16 cellular contexts compared by ENCODE assay signal in the genomic region with DNA sequence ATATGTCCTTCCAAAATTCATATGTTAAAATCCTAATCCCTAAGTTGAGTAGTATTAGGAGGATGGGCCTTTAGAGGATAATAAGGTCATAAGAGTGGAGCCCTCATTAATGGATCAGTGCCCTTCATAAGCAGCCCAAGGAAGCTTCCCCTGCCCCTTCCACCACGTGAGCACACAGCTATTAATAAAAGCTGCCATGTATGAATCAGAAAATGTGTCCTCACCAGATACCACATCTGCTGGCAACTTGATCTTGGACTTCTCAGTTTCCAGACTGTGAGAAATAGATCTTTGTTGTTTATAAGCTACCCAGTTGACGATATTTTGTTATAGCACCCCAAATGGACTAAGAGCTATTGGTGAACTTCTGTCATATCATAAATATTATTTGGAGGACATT.
A peak's percentile ranks its signal among the peaks of the same experiment; 100 is the strongest.
DNase-seq lines count a peak whose midpoint lies in the region; ATAC-seq and TF ChIP-seq lines count a peak whose summit lies in the region.
"Had no signal": no experiment of that assay in that cellular context is flagged by ENCODE, and none has a peak within 500 bp of the region (broad histone marks: within the 10 kb centered on the region; RNA-seq: fewer than 3 reads in every experiment).

No MANE protein-coding gene starts in this region.

- intact Hi-C loops in gastrocnemius medialis (cut with DNase I; ENCODE audit: low total_unique reads): loop anchor here (1.0 to 5.0 kb wide), 2 partner anchors 46 to 238 kb away; a partner anchor contains a TSS
- intact Hi-C loops in activated T-helper 1 cell treated with anti-CD3 and anti-CD28 coated beads, Interleukin-12 subunit alpha, Interleukin-12 subunit beta, Interleukin-2, Interleukin-4 antibody, amounts not matched to agents 30 ng/mL and 10 ng/mL and 1 ng/mL, durations not matched to agents 14 hours and 24 hours and 36 hours (cut with micrococcal nuclease): no loop called here

- peak overlapping the region in 1 of 11 experiments; percentile 12; a peak in 1 of 22 replicates for H3K27ac ChIP-seq in BLaER1 treated with 17β-estradiol and CSF1 and Interleukin-3, amounts not matched to agents 10 nM and 100 nM
- no peak overlapping the region for H3K27ac ChIP-seq in gastrocnemius medialis
- H3K27ac ChIP-seq: A549 had no signal

- H3K27me3 ChIP-seq in BLaER1 treated with 17β-estradiol and CSF1 and Interleukin-3, amounts not matched to agents 10 nM and 100 nM: no peaks in the 10 kb centered on the region
- H3K27me3 ChIP-seq in gastrocnemius medialis: no peaks in the 10 kb centered on the region
- no peaks in the 10 kb centered on the region for H3K27me3 ChIP-seq in MG63
- H3K27me3 ChIP-seq: BE2C had no signal

- no peak for TF ChIP-seq POLR2A in gastrocnemius medialis (IDR thresholded peaks at IDR 0.05)

- peaks cover 0 to 6% (median 0%) of the 10 kb centered on the region in 11 experiments; a peak in 1 of 22 replicates for H3K36me3 ChIP-seq in BLaER1 treated with 17β-estradiol and CSF1 and Interleukin-3, amounts not matched to agents 10 nM and 100 nM
- H3K36me3 ChIP-seq in gastrocnemius medialis (no peaks in the 10 kb centered on the region), MG63 (no peaks in the 10 kb centered on the region)
- H3K36me3 ChIP-seq: BE2C had no signal

- H3K4me3 Mint-ChIP-seq in activated T-helper 1 cell treated with anti-CD3 and anti-CD28 coated beads, Interleukin-12 subunit alpha, Interleukin-12 subunit beta, Interleukin-2, Interleukin-4 antibody, amounts not matched to agents 30 ng/mL and 10 ng/mL and 1 ng/mL, durations not matched to agents 14 hours and 24 hours and 36 hours: no peak overlapping the region
- H3K4me3 Mint-ChIP-seq: CD8-positive, alpha-beta memory T cell; HFFc6 had no signal

- H3K4me1 Mint-ChIP-seq in activated T-helper 1 cell treated with anti-CD3 and anti-CD28 coated beads, Interleukin-12 subunit alpha, Interleukin-12 subunit beta, Interleukin-2, Interleukin-4 antibody, amounts not matched to agents 30 ng/mL and 10 ng/mL and 1 ng/mL, durations not matched to agents 14 hours and 24 hours and 36 hours (ENCODE audit: low read depth): no peaks in the 10 kb centered on the region
- H3K4me1 Mint-ChIP-seq: CD8-positive, alpha-beta memory T cell had no signal

- no peak overlapping the region for H3K27ac Mint-ChIP-seq in activated T-helper 1 cell treated with anti-CD3 and anti-CD28 coated beads, Interleukin-12 subunit alpha, Interleukin-12 subunit beta, Interleukin-2, Interleukin-4 antibody, amounts not matched to agents 30 ng/mL and 10 ng/mL and 1 ng/mL, durations not matched to agents 14 hours and 24 hours and 36 hours
- H3K27ac Mint-ChIP-seq: HFFc6 had no signal

- H3K27me3 Mint-ChIP-seq in activated T-helper 1 cell treated with anti-CD3 and anti-CD28 coated beads, Interleukin-12 subunit alpha, Interleukin-12 subunit beta, Interleukin-2, Interleukin-4 antibody, amounts not matched to agents 30 ng/mL and 10 ng/mL and 1 ng/mL, durations not matched to agents 14 hours and 24 hours and 36 hours (ENCODE audit: insufficient read depth): peaks cover 5% of the 10 kb centered on the region

- H3K9ac ChIP-seq in BLaER1 treated with 17β-estradiol and CSF1 and Interleukin-3, amounts not matched to agents 10 nM and 100 nM: no peak overlapping the region

- no peak for TF ChIP-seq CTCF in gastrocnemius medialis (IDR thresholded peaks at IDR 0.05 in 4 of 5, conservative IDR thresholded peaks at IDR 0.05 in 1 of 5)

- no peak overlapping the region for H3K4me3 ChIP-seq in BLaER1 treated with 17β-estradiol and CSF1 and Interleukin-3, amounts not matched to agents 10 nM and 100 nM
- no peak overlapping the region for H3K4me3 ChIP-seq in gastrocnemius medialis
- H3K4me3 ChIP-seq in MG63: no peak overlapping the region
- H3K4me3 ChIP-seq: A549 had no signal

- peaks cover 13 to 24% (median 16%) of the 10 kb centered on the region in 11 experiments for H3K9me3 ChIP-seq in BLaER1 treated with 17β-estradiol and CSF1 and Interleukin-3, amounts not matched to agents 10 nM and 100 nM (replicated peaks in 1 of 11)
- H3K9me3 ChIP-seq in gastrocnemius medialis: no peaks in the 10 kb centered on the region
- H3K9me3 ChIP-seq in MG63: no peaks in the 10 kb centered on the region
- H3K9me3 ChIP-seq: A549, BE2C, Caco-2 had no signal

- in situ Hi-C loops in gastrocnemius medialis (cut with MboI; ENCODE audit: low sequenced_read_pairs in 4 of 4): no loop called here

- no peaks in the 10 kb centered on the region for H3K36me3 Mint-ChIP-seq in activated T-helper 1 cell treated with anti-CD3 and anti-CD28 coated beads, Interleukin-12 subunit alpha, Interleukin-12 subunit beta, Interleukin-2, Interleukin-4 antibody, amounts not matched to agents 30 ng/mL and 10 ng/mL and 1 ng/mL, durations not matched to agents 14 hours and 24 hours and 36 hours (ENCODE audit: low read depth)
- H3K36me3 Mint-ChIP-seq: CD8-positive, alpha-beta memory T cell had no signal

- peaks cover 16 to 28% (median 23%) of the 10 kb centered on the region in 10 experiments for H3K4me1 ChIP-seq in BLaER1 treated with 17β-estradiol and CSF1 and Interleukin-3, amounts not matched to agents 10 nM and 100 nM
- H3K4me1 ChIP-seq in gastrocnemius medialis: no peaks in the 10 kb centered on the region
- H3K4me1 ChIP-seq: A549, BE2C, Caco-2 had no signal

- no peaks in the 10 kb centered on the region for H3K9me3 Mint-ChIP-seq in activated T-helper 1 cell treated with anti-CD3 and anti-CD28 coated beads, Interleukin-12 subunit alpha, Interleukin-12 subunit beta, Interleukin-2, Interleukin-4 antibody, amounts not matched to agents 30 ng/mL and 10 ng/mL and 1 ng/mL, durations not matched to agents 14 hours and 24 hours and 36 hours

- H4K20me1 ChIP-seq in BLaER1 treated with 17β-estradiol and CSF1 and Interleukin-3, amounts not matched to agents 10 nM and 100 nM: no peaks in the 10 kb centered on the region

- ATAC-seq in gastrocnemius medialis: peak; percentile 53 to 76
- ATAC-seq: A549, HepG2 had no signal

- DNase-seq in NCI-H524 (lab: John Stamatoyannopoulos, UW) (peak; percentile 64 to 75), OCI-M1 (lab: John Stamatoyannopoulos, UW) (peak; percentile 23), gastrocnemius medialis (no peak), MG63 (no peak), kidney tubule cell (ENCODE audit: low spot score) (no peak)
- DNase-seq in activated T-helper 1 cell treated with anti-CD3 and anti-CD28 coated beads, Interleukin-12 subunit alpha, Interleukin-12 subunit beta, Interleukin-2, Interleukin-4 antibody, amounts not matched to agents 30 ng/mL and 10 ng/mL and 1 ng/mL, durations not matched to agents 14 hours and 24 hours and 36 hours (ENCODE audit: low spot score): no peak
- DNase-seq: BE2C; Caco-2; CD8-positive, alpha-beta memory T cell; DMS79 treated with DMSO at 0.1 percent for 48 hours; EL; HCEC 1CT; HFFc6 had no signal

- peak overlapping the region in 10 of 11 experiments; percentile 13 to 58 (median 26); a peak in 15 of 22 replicates for H3K4me2 ChIP-seq in BLaER1 treated with 17β-estradiol and CSF1 and Interleukin-3, amounts not matched to agents 10 nM and 100 nM
- H3K4me2 ChIP-seq: A549 had no signal

Comparison
In these comparisons a context has a peak if more than half of its experiments do, and no peak if none do; other contexts are left out.
1. DNase-seq: peak in NCI-H524 (2 of 2) and OCI-M1 (single experiment); none in gastrocnemius medialis (0 of 2), activated T-helper 1 cell treated with anti-CD3 and anti-CD28 coated beads, Interleukin-12 subunit alpha, Interleukin-12 subunit beta, Interleukin-2, Interleukin-4 antibody, amounts not matched to agents 30 ng/mL and 10 ng/mL and 1 ng/mL, durations not matched to agents 14 hours and 24 hours and 36 hours (single experiment), MG63 (single experiment) and kidney tubule cell (single experiment).